21 cellular contexts compared by ENCODE assay signal in the genomic region with DNA sequence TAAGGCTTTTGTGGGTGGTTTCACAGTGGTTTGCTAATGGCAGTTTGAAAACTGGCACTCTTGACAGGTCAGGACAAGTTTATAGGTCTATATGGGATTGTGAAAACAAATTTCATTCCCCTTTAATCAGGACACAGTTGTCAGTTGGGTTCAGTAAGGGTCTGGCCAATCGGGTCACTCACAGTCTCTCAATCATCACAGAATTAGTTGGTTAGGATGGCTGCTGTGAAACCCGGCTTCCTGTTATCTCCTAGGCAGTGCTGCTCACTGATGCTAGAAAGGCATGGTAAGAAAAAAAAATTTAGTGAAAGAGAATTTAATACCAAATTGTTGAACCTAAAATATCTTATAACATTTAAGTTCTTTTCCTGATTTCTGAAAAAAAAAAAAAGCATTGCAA.
A peak's percentile ranks its signal among the peaks of the same experiment; 100 is the strongest.
DNase-seq lines count a peak whose midpoint lies in the region; ATAC-seq and TF ChIP-seq lines count a peak whose summit lies in the region.
"Had no signal": no experiment of that assay in that cellular context is flagged by ENCODE, and none has a peak within 500 bp of the region (broad histone marks: within the 10 kb centered on the region; RNA-seq: fewer than 3 reads in every experiment).

No MANE protein-coding gene starts in this region.

- H3K27ac ChIP-seq in OCI-LY3 (ENCODE audit: low read length), result no peak overlapping the region
- H3K27ac ChIP-seq: A549; BLaER1 treated with 17β-estradiol and CSF1 and Interleukin-3, amounts not matched to agents 10 nM and 100 nM had no signal

- ATAC-seq in natural killer cell, result peak in 2 of 3 donors; percentile 62 to 91
- no peak for ATAC-seq in natural killer cell treated with Interleukin-12 subunit alpha and Interleukin-12 subunit beta and Interleukin-15 and Interleukin-18, amount 100 ng/mL, for 72 hours
- ATAC-seq in GM21737 (IDR thresholded peaks at IDR 0.05; ENCODE audit: unreplicated experiment), result no peak
- ATAC-seq in HG03521 (IDR thresholded peaks at IDR 0.05; ENCODE audit: unreplicated experiment), result no peak
- ATAC-seq: A549, HCT116 had no signal

- no peaks in the 10 kb centered on the region for H3K9me3 ChIP-seq in OCI-LY3 (ENCODE audit: insufficient read depth, low read length)
- H3K9me3 ChIP-seq: A549; BE2C; BLaER1 treated with 17β-estradiol and CSF1 and Interleukin-3, amounts not matched to agents 10 nM and 100 nM had no signal

- H3K79me2 ChIP-seq in OCI-LY3 (ENCODE audit: low read length), result no peaks in the 10 kb centered on the region

- no peaks in the 10 kb centered on the region for H3K27me3 Mint-ChIP-seq in natural killer cell (ENCODE audit: low read depth in 2 of 2)
- no peaks in the 10 kb centered on the region for H3K27me3 Mint-ChIP-seq in natural killer cell treated with Interleukin-12 subunit alpha and Interleukin-12 subunit beta and Interleukin-15 and Interleukin-18, amount 100 ng/mL, for 72 hours
- H3K27me3 Mint-ChIP-seq: CD4-positive, alpha-beta T cell; CD8-positive, alpha-beta memory T cell had no signal

- no peaks in the 10 kb centered on the region for H4K20me1 ChIP-seq in OCI-LY3 (ENCODE audit: insufficient read depth, low read length)
- H4K20me1 ChIP-seq: BLaER1 treated with 17β-estradiol and CSF1 and Interleukin-3, amounts not matched to agents 10 nM and 100 nM had no signal

- intact Hi-C loops in natural killer cell (cut with micrococcal nuclease), result loop anchor here (10.0 kb wide), 1 partner anchor 179 kb away; no protein-coding TSS in a partner anchor

- H3K4me1 ChIP-seq in OCI-LY3 (ENCODE audit: low read length), result no peaks in the 10 kb centered on the region
- H3K4me1 ChIP-seq: A549, BE2C had no signal

- no peak overlapping the region for H3K4me3 Mint-ChIP-seq in natural killer cell
- H3K4me3 Mint-ChIP-seq in natural killer cell treated with Interleukin-12 subunit alpha and Interleukin-12 subunit beta and Interleukin-15 and Interleukin-18, amount 100 ng/mL, for 72 hours, result no peak overlapping the region
- H3K4me3 Mint-ChIP-seq: CD14-positive monocyte; CD4-positive, alpha-beta T cell; CD8-positive, alpha-beta memory T cell; H9 had no signal

- no peaks in the 10 kb centered on the region for H3K27me3 ChIP-seq in OCI-LY3 (ENCODE audit: low read depth, low read length)
- H3K27me3 ChIP-seq: BE2C; BLaER1 treated with 17β-estradiol and CSF1 and Interleukin-3, amounts not matched to agents 10 nM and 100 nM had no signal

- peaks cover 0 to 2% of the 10 kb centered on the region in 2 donors for H3K9me3 Mint-ChIP-seq in natural killer cell
- H3K9me3 Mint-ChIP-seq in natural killer cell treated with Interleukin-12 subunit alpha and Interleukin-12 subunit beta and Interleukin-15 and Interleukin-18, amount 100 ng/mL, for 72 hours, result no peaks in the 10 kb centered on the region
- H3K9me3 Mint-ChIP-seq: CD4-positive, alpha-beta T cell; H9 had no signal

- H3K36me3 ChIP-seq in OCI-LY3 (replicated peaks; ENCODE audit: low read depth, low read length), result no peaks in the 10 kb centered on the region
- H3K36me3 ChIP-seq: BE2C; BLaER1 treated with 17β-estradiol and CSF1 and Interleukin-3, amounts not matched to agents 10 nM and 100 nM had no signal

- H3K4me1 Mint-ChIP-seq in natural killer cell, result peaks cover 11% of the 10 kb centered on the region in 2 donors
- H3K4me1 Mint-ChIP-seq in natural killer cell treated with Interleukin-12 subunit alpha and Interleukin-12 subunit beta and Interleukin-15 and Interleukin-18, amount 100 ng/mL, for 72 hours (ENCODE audit: low read depth in 2 of 2), result peaks cover 0 to 11% of the 10 kb centered on the region in 2 donors

- H3K27ac Mint-ChIP-seq in natural killer cell, result peak overlapping the region in 1 of 2 donors; percentile 51
- peak overlapping the region in 1 of 2 donors; percentile 29 for H3K27ac Mint-ChIP-seq in natural killer cell treated with Interleukin-12 subunit alpha and Interleukin-12 subunit beta and Interleukin-15 and Interleukin-18, amount 100 ng/mL, for 72 hours
- H3K27ac Mint-ChIP-seq: CD14-positive monocyte; CD4-positive, alpha-beta T cell; CD8-positive, alpha-beta memory T cell; H9 had no signal

- no peak overlapping the region for H3K9ac ChIP-seq in OCI-LY3 (ENCODE audit: low read length)
- H3K9ac ChIP-seq: BLaER1 treated with 17β-estradiol and CSF1 and Interleukin-3, amounts not matched to agents 10 nM and 100 nM had no signal

- TF ChIP-seq CTCF in natural killer cell (IDR thresholded peaks at IDR 0.05) (no peak), OCI-LY3 (IDR thresholded peaks at IDR 0.05; ENCODE audit: low read depth, low read length) (no peak), epithelial cell of esophagus (IDR thresholded peaks at IDR 0.05; ENCODE audit: insufficient read depth, low read depth, low read length, missing control alignments) (no peak)

- DNase-seq in natural killer cell, result no peak
- DNase-seq in natural killer cell treated with Interleukin-12 subunit alpha and Interleukin-12 subunit beta and Interleukin-15 and Interleukin-18, amount 100 ng/mL, for 72 hours (ENCODE audit: low spot score), result no peak
- DNase-seq in epithelial cell of esophagus (ENCODE audit: low read depth), result peak; percentile 7
- DNase-seq in activated CD4-positive, CD25-positive, alpha-beta regulatory T cell (lab: John Stamatoyannopoulos, UW), result no peak
- DNase-seq: 8988T; ACHN; AML-193; BE2C; CD4-positive, alpha-beta T cell; CD8-positive, alpha-beta memory T cell; DMS 273 treated with DMSO at 0.1 percent for 48 hours; DMS79; GF-D8; H9 had no signal

- H3K4me3 ChIP-seq in OCI-LY3 (ENCODE audit: low read length) (no peak overlapping the region), epithelial cell of esophagus (ENCODE audit: low read length) (no peak overlapping the region)
- H3K4me3 ChIP-seq: A549; BLaER1 treated with 17β-estradiol and CSF1 and Interleukin-3, amounts not matched to agents 10 nM and 100 nM had no signal

- 0 out of 2 replicates have a peak overlapping the region, but pooled peaks have one; percentile 15 for H2AFZ ChIP-seq in OCI-LY3 (ENCODE audit: low read depth, low read length)

- H3K36me3 Mint-ChIP-seq in natural killer cell, result no peaks in the 10 kb centered on the region
- no peaks in the 10 kb centered on the region for H3K36me3 Mint-ChIP-seq in natural killer cell treated with Interleukin-12 subunit alpha and Interleukin-12 subunit beta and Interleukin-15 and Interleukin-18, amount 100 ng/mL, for 72 hours
- H3K36me3 Mint-ChIP-seq: CD14-positive monocyte; CD8-positive, alpha-beta memory T cell had no signal

- no peak overlapping the region for H3K4me2 ChIP-seq in OCI-LY3 (ENCODE audit: low read length)
- H3K4me2 ChIP-seq: A549; BLaER1 treated with 17β-estradiol and CSF1 and Interleukin-3, amounts not matched to agents 10 nM and 100 nM had no signal

Comparison
In these comparisons a context has a peak if more than half of its experiments do, and no peak if none do; other contexts are left out.
1. ATAC-seq: peak in natural killer cell (2 of 3); none in natural killer cell treated with Interleukin-12 subunit alpha and Interleukin-12 subunit beta and Interleukin-15 and Interleukin-18, amount 100 ng/mL, for 72 hours (0 of 2), GM21737 (single experiment) and HG03521 (single experiment).